15 cellular contexts compared by ENCODE assay signal in the genomic region with DNA sequence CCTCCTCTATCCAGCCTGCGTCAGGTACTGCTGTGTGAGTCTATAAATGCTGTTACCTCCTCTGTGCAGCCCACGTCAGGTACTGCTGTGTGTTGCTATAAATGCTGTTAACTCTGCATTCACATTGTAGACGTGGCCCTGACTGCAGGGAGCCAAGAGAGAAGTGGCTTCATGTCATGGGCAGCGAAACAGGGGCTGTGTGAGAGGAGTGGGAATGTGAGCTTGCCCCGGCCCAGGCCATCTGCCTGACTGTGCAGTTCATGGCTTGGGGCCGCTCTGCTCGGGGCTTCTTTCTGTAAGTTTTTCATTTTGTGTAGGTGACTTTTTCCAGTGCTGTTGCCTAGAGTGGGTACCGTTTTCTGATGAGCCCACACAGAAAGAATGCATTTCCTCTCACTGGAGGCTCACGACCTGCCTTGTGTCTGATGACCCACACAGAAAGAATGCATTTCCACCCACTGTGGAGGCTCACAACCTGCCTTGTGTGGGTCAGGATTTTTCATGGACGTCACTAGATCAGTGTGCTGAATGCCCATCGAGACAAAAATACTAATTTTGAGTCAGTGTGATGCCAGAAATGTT.
DNase-seq lines count a peak whose midpoint lies in the region; ATAC-seq and TF ChIP-seq lines count a peak whose summit lies in the region.
"Had no signal": no experiment of that assay in that cellular context is flagged by ENCODE, and none has a peak within 500 bp of the region (broad histone marks: within the 10 kb centered on the region; RNA-seq: fewer than 3 reads in every experiment).

No MANE protein-coding gene starts in this region.

- peak overlapping the region; percentile 88 for H3K27ac ChIP-seq in SJSA1
- H3K27ac ChIP-seq in MM.1S (ENCODE audit: low read length), result no peak overlapping the region

- H3K9ac ChIP-seq in MM.1S (ENCODE audit: low read length), result no peak overlapping the region

- no peaks in the 10 kb centered on the region for H3K9me3 Mint-ChIP-seq in activated naive CD4-positive, alpha-beta T cell treated with anti-CD3 and anti-CD28 coated beads, Interleukin-2, amount 50 U/mL, for 72 hours
- H3K9me3 Mint-ChIP-seq: natural killer cell had no signal

- H3K4me1 ChIP-seq in SJSA1 (replicated peaks) (peaks cover 42% of the 10 kb centered on the region), MM.1S (ENCODE audit: low read length) (no peaks in the 10 kb centered on the region)

- H4K20me1 ChIP-seq in MM.1S (ENCODE audit: insufficient read depth, low read length), result no peaks in the 10 kb centered on the region

- H3F3A ChIP-seq in MM.1S (ENCODE audit: insufficient read depth, low read length), result no peaks in the 10 kb centered on the region

- no peaks in the 10 kb centered on the region for H3K9me3 ChIP-seq in SJSA1 (replicated peaks)
- H3K9me3 ChIP-seq in MM.1S (replicated peaks; ENCODE audit: insufficient read depth, low read length), result no peaks in the 10 kb centered on the region

- H3K36me3 Mint-ChIP-seq in activated naive CD4-positive, alpha-beta T cell treated with anti-CD3 and anti-CD28 coated beads, Interleukin-2, amount 50 U/mL, for 72 hours, result no peaks in the 10 kb centered on the region
- H3K36me3 Mint-ChIP-seq: natural killer cell had no signal

- H3K36me3 ChIP-seq in SJSA1 (no peaks in the 10 kb centered on the region; the same call in 1 of the 2 replicates), MM.1S (replicated peaks; ENCODE audit: insufficient read depth, low read length) (no peaks in the 10 kb centered on the region)

- ATAC-seq in esophagus mucosa (peak; percentile 13), GM18502 (IDR thresholded peaks at IDR 0.05; ENCODE audit: poor library complexity, unreplicated experiment) (no peak)
- ATAC-seq in activated naive CD4-positive, alpha-beta T cell treated with anti-CD3 and anti-CD28 coated beads, Interleukin-2, amount 50 U/mL, for 72 hours, result no peak
- ATAC-seq: natural killer cell, SK-N-SH treated with all-trans-retinoic acid at 6 μM for 48 hours had no signal

- no peak overlapping the region for H3K4me3 ChIP-seq in SJSA1
- no peak overlapping the region for H3K4me3 ChIP-seq in MM.1S (ENCODE audit: low read length)

- H2AFZ ChIP-seq in MM.1S (ENCODE audit: low read length), result no peak overlapping the region

- peak overlapping the region in 1 of 2 donors; percentile 29 for H3K27ac Mint-ChIP-seq in activated naive CD4-positive, alpha-beta T cell treated with anti-CD3 and anti-CD28 coated beads, Interleukin-2, amount 50 U/mL, for 72 hours
- H3K27ac Mint-ChIP-seq: natural killer cell had no signal

- H3K79me2 ChIP-seq in MM.1S (ENCODE audit: low read length), result no peaks in the 10 kb centered on the region

- TF ChIP-seq CTCF in MM.1S (IDR thresholded peaks at IDR 0.05; ENCODE audit: low read length), result no peak

- peak; percentile 65 for DNase-seq in GM04503 (ENCODE audit: low read depth)
- peak; percentile 75 to 79 for DNase-seq in SJSA1 (ENCODE audit: low read depth in 1 of 2, low spot score in 2 of 2)
- DNase-seq in non-pigmented ciliary epithelial cell (ENCODE audit: low read depth), result peak; percentile 87
- no peak for DNase-seq in MM.1S
- DNase-seq in activated naive CD4-positive, alpha-beta T cell treated with anti-CD3 and anti-CD28 coated beads, Interleukin-2, amount 50 U/mL, for 72 hours (ENCODE audit: low spot score in 2 of 2), result no peak
- DNase-seq in effector CD8-positive, alpha-beta T cell (lab: John Stamatoyannopoulos, UW), result no peak
- DNase-seq: activated CD4-positive, alpha-beta T cell treated with anti-CD3 and anti-CD28 coated beads for 48 hours; activated naive CD4-positive, alpha-beta T cell treated with Interleukin-2 at 50 U/mL for 16 hours; natural killer cell; NCI-H748 treated with DMSO at 0.1 percent for 48 hours; stimulated activated CD4-positive, alpha-beta T cell treated with anti-CD3 and anti-CD28 coated beads, Interleukin-12 subunit alpha, Interleukin-12 subunit beta, amount 100 ng/mL, for 4 hours; stimulated activated CD8-positive, alpha-beta memory T cell treated with anti-CD3 and anti-CD28 coated beads, Interleukin-4, amount 100 ng/mL, for 48 hours had no signal

- no peaks in the 10 kb centered on the region for H3K9me2 ChIP-seq in MM.1S (replicated peaks; ENCODE audit: insufficient read depth, low read length)

- H3K27me3 ChIP-seq in SJSA1 (replicated peaks) (no peaks in the 10 kb centered on the region), MM.1S (replicated peaks; ENCODE audit: insufficient read depth, low read length) (no peaks in the 10 kb centered on the region)

- no peak overlapping the region for H3K4me2 ChIP-seq in MM.1S (ENCODE audit: low read depth, low read length)

Comparison
In these comparisons a context has a peak if more than half of its experiments do, and no peak if none do; other contexts are left out.
1. DNase-seq: peak in GM04503 (single experiment), SJSA1 (2 of 2) and non-pigmented ciliary epithelial cell (single experiment); none in MM.1S (single experiment), activated naive CD4-positive, alpha-beta T cell treated with anti-CD3 and anti-CD28 coated beads, Interleukin-2, amount 50 U/mL, for 72 hours (0 of 2) and effector CD8-positive, alpha-beta T cell (single experiment).